Comparison of ENCODE assay signal across 1 cellular context in genomic region chr1:26787706-26788514, GRCh38.
TF ChIP-seq lines count a peak whose summit lies in the region.

TSS of gene PIGV (plus strand) at chr1:26787950. CDS start at chr1:26790816, 2,866 bp downstream.

TF ChIP-seq in K562, 482 proteins besides CTCF, POLR2A, EP300 and RAD21 (continued from another document and continues in another):
- TF ChIP-seq MGA (IDR thresholded peaks at IDR 0.05) (peak; percentile 77), HDAC1 (IDR thresholded peaks at IDR 0.05) (peak in 1 of 2 experiments; percentile 17; a peak in 1 of 4 replicates), GTF2E2 (tag; IDR thresholded peaks at IDR 0.05) (peak; percentile 11; the same call in 1 of the 2 replicates), NR3C1 (CRISPR knock-in tag; IDR thresholded peaks at IDR 0.05) (no peak), CHD4 (IDR thresholded peaks at IDR 0.05; ENCODE audit: insufficient read depth, insufficient replicate concordance, low read depth, low read length, poor library complexity, severe bottlenecking) (no peak), SIN3A (IDR thresholded peaks at IDR 0.05; ENCODE audit: borderline replicate concordance in 2 of 2, control insufficient read depth in 1 of 2, low read depth in 2 of 2, low read length in 2 of 2) (peak in 1 of 2 experiments; percentile 34; a peak in 2 of 4 replicates), STAT6 (CRISPR knock-in tag; IDR thresholded peaks at IDR 0.05) (peak; percentile 79; the same call in 1 of the 2 replicates), HCFC1 (IDR thresholded peaks at IDR 0.05; ENCODE audit: low read depth, low read length) (peak; percentile 78), POLR2B (IDR thresholded peaks at IDR 0.05; ENCODE audit: low read depth, partially characterized antibody) (peak; percentile 67), BRD9 (IDR thresholded peaks at IDR 0.05; ENCODE audit: low read depth, partially characterized antibody) (peak; percentile 52), TBL1XR1 (IDR thresholded peaks at IDR 0.05; ENCODE audit: low read length in 2 of 2) (peak in 1 of 2 experiments; percentile 4; a peak in 1 of 4 replicates), NR1H2 (CRISPR knock-in tag; IDR thresholded peaks at IDR 0.05) (no peak), SRSF3 (IDR thresholded peaks at IDR 0.05; ENCODE audit: insufficient read depth, low read length) (no peak), MNT (conservative IDR thresholded peaks at IDR 0.05) (peak; percentile 52 to 80; a peak in 3 of 4 replicates), NKRF (IDR thresholded peaks at IDR 0.05; ENCODE audit: borderline replicate concordance) (0 out of 2 replicates have a peak, but pooled peaks have one; percentile 32), ZBTB8A (IDR thresholded peaks at IDR 0.05; ENCODE audit: partially characterized antibody) (no peak), ZNF695 (CRISPR knock-in tag; IDR thresholded peaks at IDR 0.05) (peak; percentile 17; the same call in 1 of the 2 replicates), AFF1 (IDR thresholded peaks at IDR 0.05; ENCODE audit: low read depth in 1 of 2, partially characterized antibody in 2 of 2) (no peak), ETS1 (conservative IDR thresholded peaks at IDR 0.05; ENCODE audit: control insufficient read depth, low read depth, low read length) (peak; percentile 81), PTRF (tag; IDR thresholded peaks at IDR 0.05) (no peak), USF1 (CRISPR knock-in tag; IDR thresholded peaks at IDR 0.05) (peak; percentile 36; the same call in 1 of the 2 replicates), ZNF24 (IDR thresholded peaks at IDR 0.05) (peak; percentile 38; the same call in 1 of the 2 replicates), CBX2 (IDR thresholded peaks at IDR 0.05; ENCODE audit: insufficient read depth, low read length, poor library complexity, severe bottlenecking) (no peak), RBM14 (IDR thresholded peaks at IDR 0.05; ENCODE audit: borderline replicate concordance, insufficient read depth, low read depth, low read length) (peak; percentile 12; the same call in 1 of the 2 replicates), NFE2L1 (tag; IDR thresholded peaks at IDR 0.05; ENCODE audit: borderline replicate concordance, low read depth) (no peak)
